ENCODE assay signal across 10 cellular contexts in the genomic region with DNA sequence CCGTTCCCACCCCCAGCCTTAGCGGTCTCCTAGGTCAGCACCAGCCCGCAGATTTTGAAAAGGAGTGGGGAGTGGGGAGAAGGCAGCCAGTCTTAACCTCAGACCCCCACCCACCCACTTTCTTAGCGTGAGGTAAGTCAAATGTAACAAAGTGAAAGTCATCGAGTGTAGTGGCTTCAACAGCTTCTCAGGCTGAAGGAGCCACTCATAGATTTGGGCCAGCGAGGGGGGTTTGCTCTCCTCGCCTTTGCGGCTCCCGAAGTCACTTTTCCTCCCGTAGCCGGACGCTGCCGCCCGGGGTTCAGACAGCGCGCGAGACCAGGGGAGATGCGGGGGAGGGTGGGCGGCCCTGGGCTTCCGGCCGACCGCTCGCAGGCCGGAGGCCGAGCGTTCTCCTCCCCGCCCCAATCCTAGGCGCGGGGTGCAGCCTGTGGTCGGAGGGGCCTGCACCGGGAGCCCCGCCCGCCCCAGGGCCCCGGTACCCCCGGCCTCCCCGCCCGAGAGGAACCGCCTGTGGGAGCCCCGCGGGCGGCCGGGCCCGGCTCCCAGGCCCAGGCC. TPM values are rescaled to one million over a fixed set of nuclear protein-coding genes. Genes with fewer than 3 reads are reported as not detected.
DNase-seq lines count a peak whose midpoint lies in the region; ATAC-seq and TF ChIP-seq lines count a peak whose summit lies in the region.
"Had no signal": no experiment of that assay in that cellular context is flagged by ENCODE, and none has a peak within 500 bp of the region (broad histone marks: within the 10 kb centered on the region; RNA-seq: fewer than 3 reads in every experiment).

No MANE protein-coding gene starts in this region.

- no peaks in the 10 kb centered on the region for H3K79me2 ChIP-seq in hepatocyte

- H3K36me3 ChIP-seq in hepatocyte (replicated peaks; ENCODE audit: insufficient read depth, low read depth) (no peaks in the 10 kb centered on the region), skeletal muscle satellite cell (ENCODE audit: insufficient read depth, low read length) (no peaks in the 10 kb centered on the region)
- H3K36me3 ChIP-seq: neutrophil had no signal

- H3K36me3 Mint-ChIP-seq in activated CD8-positive, alpha-beta T cell treated with anti-CD3 and anti-CD28 coated beads, Interleukin-2, amount 10 ng/mL, durations not matched to agents 7 days and 5 days (ENCODE audit: low read depth): no peaks in the 10 kb centered on the region

- H3K27ac ChIP-seq in hepatocyte: no peak overlapping the region
- H3K27ac ChIP-seq: neutrophil had no signal

- H3K4me1 Mint-ChIP-seq in activated CD8-positive, alpha-beta T cell treated with anti-CD3 and anti-CD28 coated beads, Interleukin-2, amount 10 ng/mL, durations not matched to agents 7 days and 5 days (ENCODE audit: low read depth): peaks cover 34% of the 10 kb centered on the region

- 2% methylated on average over 10 of the region's 43 CpGs for WGBS in hepatocyte (ENCODE audit: low lambda C conversion rate, missing lambda C conversion rate)

- H3K4me3 ChIP-seq in GM12864 (ENCODE audit: low read depth, low read length) (peak overlapping the region; percentile 37), hepatocyte (no peak overlapping the region), skeletal muscle satellite cell (ENCODE audit: low read length) (peak overlapping the region; percentile 65)

- peak overlapping the region; percentile 69 for H3K4me3 Mint-ChIP-seq in activated CD8-positive, alpha-beta T cell treated with anti-CD3 and anti-CD28 coated beads, Interleukin-2, amount 10 ng/mL, durations not matched to agents 7 days and 5 days

- no peaks in the 10 kb centered on the region for H3K9me2 ChIP-seq in hepatocyte (replicated peaks; ENCODE audit: insufficient read depth)

- H3K9me3 ChIP-seq in hepatocyte (ENCODE audit: low read depth) (no peaks in the 10 kb centered on the region), skeletal muscle satellite cell (replicated peaks; ENCODE audit: low read length) (no peaks in the 10 kb centered on the region)
- H3K9me3 ChIP-seq: neutrophil had no signal

- H3K27me3 ChIP-seq in hepatocyte: peaks cover 98% of the 10 kb centered on the region
- H3K27me3 ChIP-seq in skeletal muscle satellite cell (ENCODE audit: control insufficient read depth, insufficient read depth, low read length): peaks cover 87% of the 10 kb centered on the region

- TF ChIP-seq CTCF in GM12864 (IDR thresholded peaks at IDR 0.05; ENCODE audit: low read depth, low read length, missing control alignments) (no peak), hepatocyte (IDR thresholded peaks at IDR 0.05; ENCODE audit: poor library complexity) (no peak), omental fat pad (IDR thresholded peaks at IDR 0.05) (no peak)

- peak overlapping the region; percentile 25 for H3K9ac ChIP-seq in skeletal muscle satellite cell (ENCODE audit: low read depth, low read length)

- H3K27me3 Mint-ChIP-seq in activated CD8-positive, alpha-beta T cell treated with anti-CD3 and anti-CD28 coated beads, Interleukin-2, amount 10 ng/mL, durations not matched to agents 7 days and 5 days (ENCODE audit: low read depth): peaks cover 62% of the 10 kb centered on the region

- DNase-seq in GM12864 (ENCODE audit: low read depth): no peak
- DNase-seq in activated CD8-positive, alpha-beta T cell treated with anti-CD3 and anti-CD28 coated beads, Interleukin-2, amount 10 ng/mL, durations not matched to agents 7 days and 5 days: no peak
- no peak for DNase-seq in hepatocyte (ENCODE audit: low spot score)
- DNase-seq in NCI-H2107 treated with DMSO at 0.1 percent for 48 hours (lab: John Stamatoyannopoulos, UW; ENCODE audit: unreplicated experiment): no peak
- DNase-seq in omental fat pad (ENCODE audit: low spot score): no peak
- DNase-seq: NCI-H1092 treated with DMSO at 0.1 percent for 48 hours had no signal

- peak overlapping the region; percentile 74 for H2AFZ ChIP-seq in hepatocyte

- H3K4me1 ChIP-seq in hepatocyte (ENCODE audit: insufficient read depth) (peaks cover 27% of the 10 kb centered on the region), skeletal muscle satellite cell (ENCODE audit: control insufficient read depth, insufficient read depth, low read length) (peaks cover 36% of the 10 kb centered on the region)

- H3K9me3 Mint-ChIP-seq in activated CD8-positive, alpha-beta T cell treated with anti-CD3 and anti-CD28 coated beads, Interleukin-2, amount 10 ng/mL, durations not matched to agents 7 days and 5 days (ENCODE audit: insufficient read depth): no peaks in the 10 kb centered on the region

- POLR2A ChIA-PET in activated CD8-positive, alpha-beta T cell treated with anti-CD3 and anti-CD28 coated beads, Interleukin-2, amount 10 ng/mL, durations not matched to agents 7 days and 5 days (lab: Charles Lee): no interaction called here

- no peaks in the 10 kb centered on the region for H4K20me1 ChIP-seq in hepatocyte (ENCODE audit: insufficient read depth, poor library complexity, severe bottlenecking)

- no peak for ATAC-seq in activated CD8-positive, alpha-beta T cell treated with anti-CD3 and anti-CD28 coated beads, Interleukin-2, amount 10 ng/mL, durations not matched to agents 7 days and 5 days
- no peak for ATAC-seq in omental fat pad (ENCODE audit: low FRiP score)
- no peak for ATAC-seq in GM21723 (IDR thresholded peaks at IDR 0.05; ENCODE audit: unreplicated experiment)
- ATAC-seq in HG03354 (IDR thresholded peaks at IDR 0.05; ENCODE audit: poor library complexity, severe bottlenecking, unreplicated experiment): no peak

- H3K27ac Mint-ChIP-seq in activated CD8-positive, alpha-beta T cell treated with anti-CD3 and anti-CD28 coated beads, Interleukin-2, amount 10 ng/mL, durations not matched to agents 7 days and 5 days: peak overlapping the region; percentile 20

- H3K4me2 ChIP-seq in hepatocyte (peak overlapping the region; percentile 89), skeletal muscle satellite cell (ENCODE audit: low read length) (peak overlapping the region; percentile 78)

- CTCF ChIA-PET in activated CD8-positive, alpha-beta T cell treated with anti-CD3 and anti-CD28 coated beads, Interleukin-2, amount 10 ng/mL, durations not matched to agents 7 days and 5 days (lab: Charles Lee): interaction anchor here (1.2 to 1.7 kb wide), 2 partner anchors 105 to 275 kb away, joined by 4 to 7 read pairs; no protein-coding TSS in a partner anchor

RNA-seq across cellular contexts. Expression of a gene that starts 3.4 kb away (rescaled TPM):
- total RNA-seq in activated CD8-positive, alpha-beta T cell treated with anti-CD3 and anti-CD28 coated beads, Interleukin-2, amount 10 ng/mL, durations not matched to agents 7 days and 5 days: not detected
- total RNA-seq in hepatocyte (0.33 TPM in 1 of 2 replicates, not detected in the other), omental fat pad (not detected)
- not detected in 2 replicates for polyA plus RNA-seq in hepatocyte
- total RNA-seq in skeletal muscle satellite cell (2012; rRNA removed): 0.22 and 0.51 TPM in 2 replicates
